8 cellular contexts compared by ENCODE assay signal in genomic region chr3:115692887-115693524, GRCh38.
DNase-seq lines count a peak whose midpoint lies in the region; ATAC-seq lines count a peak whose summit lies in the region.

No MANE protein-coding gene starts in this region.

- 19% methylated on average over 4 of the region's 8 CpGs for WGBS in mesenchymal stem cell

- H3K9me3 ChIP-seq in mesenchymal stem cell (ENCODE audit: control insufficient read depth, low read length): no peaks in the 10 kb centered on the region

- H4K91ac ChIP-seq in mesenchymal stem cell (ENCODE audit: low read length): no peak overlapping the region

- no peak overlapping the region for H3K14ac ChIP-seq in mesenchymal stem cell (ENCODE audit: low read length in 2 of 2)

- H2AFZ ChIP-seq in mesenchymal stem cell (ENCODE audit: low read depth, low read length): no peak overlapping the region

- no peaks in the 10 kb centered on the region for H3K27me3 ChIP-seq in mesenchymal stem cell (ENCODE audit: control insufficient read depth in 1 of 2, insufficient read depth in 1 of 2, low read length in 2 of 2)

- no peak overlapping the region for H2BK5ac ChIP-seq in mesenchymal stem cell (ENCODE audit: low read depth, low read length, poor library complexity, severe bottlenecking)

- H2BK12ac ChIP-seq in mesenchymal stem cell (ENCODE audit: low read length in 2 of 2): no peak overlapping the region

- H3K4ac ChIP-seq in mesenchymal stem cell (ENCODE audit: low read depth in 1 of 2, low read length in 2 of 2): no peak overlapping the region

- peak; percentile 14 for DNase-seq in CMK (ENCODE audit: low read depth)
- peak; percentile 86 for DNase-seq in NCI-H524 (lab: John Stamatoyannopoulos, UW)
- DNase-seq in activated CD4-positive, alpha-beta T cell treated with anti-CD3 and anti-CD28 coated beads, Interleukin-2, amount 50 U/mL, for 24 hours (ENCODE audit: low read depth in 1 of 2, low spot score in 1 of 2): peak; percentile 19 to 63
- DNase-seq in ecto neural progenitor cell (ENCODE audit: low spot score): peak; percentile 84
- peak; percentile 77 for DNase-seq in mesenchymal stem cell
- peak; percentile 28 to 43 for DNase-seq in stimulated activated CD8-positive, alpha-beta memory T cell treated with anti-CD3 and anti-CD28 coated beads, Interleukin-15, amount 100 ng/mL, for 48 hours (ENCODE audit: low read depth in 2 of 2)

- H3K4me3 ChIP-seq in mesenchymal stem cell (ENCODE audit: insufficient read depth in 1 of 2, low read depth in 1 of 2, low read length in 2 of 2): no peak overlapping the region

- no peak overlapping the region for H3K4me2 ChIP-seq in mesenchymal stem cell (ENCODE audit: low read length, poor library complexity, severe bottlenecking)

- H3K79me1 ChIP-seq in mesenchymal stem cell (replicated peaks; ENCODE audit: low read length, poor library complexity, severe bottlenecking): no peaks in the 10 kb centered on the region

- H2BK15ac ChIP-seq in mesenchymal stem cell (ENCODE audit: low read depth, poor library complexity, severe bottlenecking): no peak overlapping the region

- H3K23ac ChIP-seq in mesenchymal stem cell (ENCODE audit: low read length in 2 of 2): no peak overlapping the region

- H3K9ac ChIP-seq in mesenchymal stem cell (ENCODE audit: low read length): peak overlapping the region; percentile 64

- no peak overlapping the region for H2BK120ac ChIP-seq in mesenchymal stem cell (ENCODE audit: low read depth, low read length)

- H4K8ac ChIP-seq in mesenchymal stem cell (ENCODE audit: low read length): no peak overlapping the region

- no peaks in the 10 kb centered on the region for H3K36me3 ChIP-seq in mesenchymal stem cell (ENCODE audit: control insufficient read depth in 1 of 2, insufficient read depth in 2 of 2, low read depth in 1 of 2, low read length in 2 of 2)

- peak; percentile 73 for ATAC-seq in GM19438 (IDR thresholded peaks at IDR 0.05; ENCODE audit: low read depth, unreplicated experiment)
- ATAC-seq in HG03469 (IDR thresholded peaks at IDR 0.05; ENCODE audit: unreplicated experiment): peak; percentile 77

- H3K27ac ChIP-seq in mesenchymal stem cell (ENCODE audit: low read length, poor library complexity, severe bottlenecking): no peak overlapping the region

- H3K18ac ChIP-seq in mesenchymal stem cell (ENCODE audit: low read depth in 1 of 2, low read length in 2 of 2): no peak overlapping the region

- peaks cover 1% of the 10 kb centered on the region for H3K4me1 ChIP-seq in mesenchymal stem cell (ENCODE audit: control insufficient read depth, insufficient read depth, low read depth, low read length)

- H2AK5ac ChIP-seq in mesenchymal stem cell (ENCODE audit: low read length, severe bottlenecking): no peak overlapping the region

Comparison
In these comparisons a context has a peak if more than half of its experiments do, and no peak if none do; other contexts are left out.
1. DNase-seq: peak in every context shown above with its lines; median percentile 86 in NCI-H524; 84 in ecto neural progenitor cell; 77 in mesenchymal stem cell; 41 in activated CD4-positive, alpha-beta T cell treated with anti-CD3 and anti-CD28 coated beads, Interleukin-2, amount 50 U/mL, for 24 hours; 36 in stimulated activated CD8-positive, alpha-beta memory T cell treated with anti-CD3 and anti-CD28 coated beads, Interleukin-15, amount 100 ng/mL, for 48 hours; 14 in CMK.